In genomic region chr4:121693450-121693849, GRCh38 we compare ENCODE assay signal across 17 cellular contexts. TPM values are rescaled to one million over a fixed set of nuclear protein-coding genes. Genes with fewer than 3 reads are reported as not detected.
DNase-seq lines count a peak whose midpoint lies in the region; ATAC-seq, FAIRE-seq and TF ChIP-seq lines count a peak whose summit lies in the region.
"Had no signal": no experiment of that assay in that cellular context is flagged by ENCODE, and none has a peak within 500 bp of the region (broad histone marks: within the 10 kb centered on the region; RNA-seq: fewer than 3 reads in every experiment).

No MANE protein-coding gene starts in this region.

- H3K4me3 ChIP-seq in HepG2 (replicated peaks in 1 of 3; ENCODE audit: insufficient read depth in 1 of 3, low read depth in 2 of 3, low read length in 3 of 3): peak overlapping the region in 2 of 3 experiments; percentile 5 to 12; a peak in 2 of 6 replicates
- H3K4me3 ChIP-seq in right lobe of liver: no peak overlapping the region
- peak overlapping the region; percentile 33 for H3K4me3 ChIP-seq in coronary artery
- H3K4me3 ChIP-seq in muscle layer of duodenum (ENCODE audit: low read depth in 1 of 2, low read length in 2 of 2): peak overlapping the region; percentile 41 to 48

- H3K79me2 ChIP-seq in HepG2 (ENCODE audit: insufficient read depth, low read length): peaks cover 77% of the 10 kb centered on the region
- H3K79me2 ChIP-seq: parathyroid adenoma had no signal

- no TSS peak for BruUV-seq in HepG2 (replicated peaks; lab: Mats Ljungman, UMichigan)

- TF ChIP-seq CTCF in HepG2 (CRISPR knock-in tag; IDR thresholded peaks at IDR 0.05) (no peak), right lobe of liver (IDR thresholded peaks at IDR 0.05) (no peak), coronary artery (IDR thresholded peaks at IDR 0.05) (no peak)

- no peak for TF ChIP-seq POLR2A in HepG2 (IDR thresholded peaks at IDR 0.05; ENCODE audit: insufficient read depth in 1 of 2, low read depth in 2 of 2, low read length in 2 of 2)
- no peak for TF ChIP-seq POLR2A in right lobe of liver (IDR thresholded peaks at IDR 0.05)

- intact Hi-C loops in HepG2 (cut with micrococcal nuclease; ENCODE audit: unreplicated experiment) (no loop called here), right lobe of liver (cut with DNase I) (no loop called here)

- H3K4me1 ChIP-seq in HepG2 (ENCODE audit: insufficient read depth, low read length): peaks cover 77% of the 10 kb centered on the region
- peaks cover 0 to 56% (median 6%) of the 10 kb centered on the region in 4 donors for H3K4me1 ChIP-seq in right lobe of liver
- peaks cover 34 to 53% of the 10 kb centered on the region in 2 donors for H3K4me1 ChIP-seq in muscle layer of duodenum (ENCODE audit: control insufficient read depth in 1 of 2, insufficient read depth in 2 of 2, low read length in 2 of 2)

- peak overlapping the region; percentile 55 for H3K4me2 ChIP-seq in HepG2 (ENCODE audit: low read depth, low read length)
- H3K4me2 ChIP-seq: KMS-11 had no signal

- no peak for FAIRE-seq in HepG2 (lab: Jason Lieb, UNC)

- H3K27ac ChIP-seq in HepG2 (ENCODE audit: extremely low read length, insufficient read depth, low read length): no peak overlapping the region
- H3K27ac ChIP-seq in right lobe of liver: no peak overlapping the region
- no peak overlapping the region for H3K27ac ChIP-seq in coronary artery
- H3K27ac ChIP-seq in muscle layer of duodenum (ENCODE audit: low read length): peak overlapping the region; percentile 45
- H3K27ac ChIP-seq: dorsolateral prefrontal cortex, KMS-11, parathyroid adenoma had no signal

- no peak for ATAC-seq in HepG2
- ATAC-seq in right lobe of liver: no peak
- no peak for ATAC-seq in GM21619 (IDR thresholded peaks at IDR 0.05; ENCODE audit: unreplicated experiment)
- ATAC-seq in HG03439 (IDR thresholded peaks at IDR 0.05; ENCODE audit: unreplicated experiment): no peak
- ATAC-seq: gastroesophageal sphincter had no signal

- 75% methylated on average over 2 of the region's 2 CpGs for WGBS in HepG2 (ENCODE audit: low lambda C conversion rate)
- WGBS in right lobe of liver (ENCODE audit: insufficient coverage, low coverage, low lambda C conversion rate, missing lambda C conversion rate): 75% methylated on average over 2 of the region's 2 CpGs

- TF ChIP-seq EP300 in HepG2 (IDR thresholded peaks at IDR 0.05; ENCODE audit: low read depth in 2 of 2, low read length in 2 of 2): no peak
- no peak for TF ChIP-seq EP300 in HepG2 (CRISPR knock-in tag; IDR thresholded peaks at IDR 0.05; ENCODE audit: borderline replicate concordance)

- CTCF ChIA-PET in HepG2 (lab: Yijun Ruan, JAX; ENCODE audit: low intra/inter-chr PET ratio, low total read pairs): no interaction called here

- H4K20me1 ChIP-seq in HepG2 (ENCODE audit: insufficient read depth, low read length): peaks cover 34% of the 10 kb centered on the region

- in situ Hi-C loops in HepG2 (cut with HindIII; ENCODE audit: extremely low pct_ligation_motif_present, low pct_unique_long_range_greater_than_20kb): no loop called here

- H3K36me3 ChIP-seq in HepG2 (replicated peaks in 1 of 2; ENCODE audit: control insufficient read depth in 1 of 2, insufficient read depth in 2 of 2, low read length in 2 of 2) (peaks cover 7 to 12% of the 10 kb centered on the region in 2 experiments), right lobe of liver (no peaks in the 10 kb centered on the region), muscle layer of duodenum (ENCODE audit: control insufficient read depth in 1 of 2, insufficient read depth in 2 of 2, low read length in 2 of 2) (peaks cover 10 to 27% of the 10 kb centered on the region in 2 donors)
- H3K36me3 ChIP-seq: gastroesophageal sphincter had no signal

- TF ChIP-seq RAD21 in HepG2 (CRISPR knock-in tag; IDR thresholded peaks at IDR 0.05): no peak

- H3K9ac ChIP-seq in HepG2 (ENCODE audit: insufficient read depth, low read depth, low read length): 0 out of 2 replicates have a peak overlapping the region, but pooled peaks have one; percentile 10
- H3K9ac ChIP-seq: KMS-11, parathyroid adenoma had no signal

- DNase-seq in HepG2 (ENCODE audit: low spot score) (no peak), right lobe of liver (no peak), coronary artery (ENCODE audit: low spot score) (no peak), NCI-H1436 treated with DMSO at 0.1 percent for 48 hours (lab: John Stamatoyannopoulos, UW) (no peak), NCI-H446 treated with DMSO at 0.1 percent for 48 hours (lab: John Stamatoyannopoulos, UW) (no peak)
- DNase-seq: activated CD4-positive, alpha-beta T cell treated with anti-CD3 and anti-CD28 coated beads, Interleukin-2, amount 50 U/mL, for 48 hours; amniotic stem cell; dorsolateral prefrontal cortex; midbrain; NCI-H1417 treated with DMSO at 0.1 percent for 48 hours; NCI-H226 had no signal

- peaks cover 0 to 6% of the 10 kb centered on the region in 2 experiments; a peak in 3 of 5 replicates for H3K27me3 ChIP-seq in HepG2 (ENCODE audit: control insufficient read depth in 1 of 2, insufficient read depth in 2 of 2, low read length in 2 of 2)
- H3K27me3 ChIP-seq in right lobe of liver: no peaks in the 10 kb centered on the region
- no peaks in the 10 kb centered on the region for H3K27me3 ChIP-seq in muscle layer of duodenum (ENCODE audit: low read depth, low read length)
- H3K27me3 ChIP-seq: dorsolateral prefrontal cortex, gastroesophageal sphincter had no signal

- no peaks in the 10 kb centered on the region for H3K9me3 ChIP-seq in HepG2 (ENCODE audit: low read length)
- no peaks in the 10 kb centered on the region for H3K9me3 ChIP-seq in right lobe of liver
- no peaks in the 10 kb centered on the region for H3K9me3 ChIP-seq in muscle layer of duodenum (ENCODE audit: control insufficient read depth in 1 of 2, low read length in 2 of 2)
- H3K9me3 ChIP-seq: gastroesophageal sphincter had no signal

- POLR2A ChIA-PET in HepG2 (lab: Yijun Ruan, JAX): interaction anchor here (0.7 kb wide), 1 partner anchor 18 kb away, joined by 3 read pairs; no protein-coding TSS in a partner anchor

- H2AFZ ChIP-seq in HepG2 (ENCODE audit: low read length): no peak overlapping the region
- H2AFZ ChIP-seq: parathyroid adenoma had no signal

TF ChIP-seq in HepG2, 621 proteins besides CTCF, POLR2A, EP300 and RAD21:
- TF ChIP-seq ZNF20 (CRISPR knock-in tag; IDR thresholded peaks at IDR 0.05) (no peak), ZFP36 (IDR thresholded peaks at IDR 0.05; ENCODE audit: borderline replicate concordance, low read depth, low read length, partially characterized antibody) (no peak), PAX8 (CRISPR knock-in tag; IDR thresholded peaks at IDR 0.05; ENCODE audit: borderline replicate concordance) (no peak), HCFC1 (IDR thresholded peaks at IDR 0.05; ENCODE audit: low read depth, low read length) (no peak)

RNA-seq across cellular contexts. Expression of gene ANXA5, which starts 3.3 kb away (rescaled TPM):
- 342 and 477 TPM in 2 replicates for total RNA-seq in HepG2 (2016; rRNA removed; fragmentation: Illumina TruSeq; extraction: Trizol)
- 45.6 and 47.1 TPM in 2 replicates for total RNA-seq in HepG2 (2016; cell fraction: cytosol; rRNA removed; fragmentation: Illumina TruSeq; extraction: Trizol; ENCODE audit: low read depth)
- total RNA-seq in HepG2 (2016; cell fraction: insoluble cytoplasmic fraction; rRNA removed; fragmentation: Illumina TruSeq; extraction: Trizol): 351 and 486 TPM in 2 replicates
- 81.7 and 82.9 TPM in 2 replicates for total RNA-seq in HepG2 (2016; cell fraction: membrane; rRNA removed; fragmentation: Illumina TruSeq; extraction: Trizol)
- total RNA-seq in HepG2 (2016; cell fraction: nucleus; rRNA removed; fragmentation: Illumina TruSeq; extraction: Trizol): 182 and 183 TPM in 2 replicates
- 175 and 209 TPM in 2 replicates for polyA plus RNA-seq in HepG2 (2011; rRNA removed)
- polyA plus RNA-seq in HepG2 (2011; cell fraction: cytosol; rRNA removed): 161 and 205 TPM in 2 replicates
- polyA plus RNA-seq in HepG2 (2011; cell fraction: nucleus; rRNA removed): 114 and 117 TPM in 2 replicates
- 231 and 245 TPM in 2 replicates for polyA plus RNA-seq in HepG2 (2012)
- polyA plus RNA-seq in HepG2 (2016; cell fraction: cytosol; fragmentation: Illumina TruSeq; extraction: Trizol; ENCODE audit: low read depth): 37.2 and 41.9 TPM in 2 replicates
- 523 and 561 TPM in 2 replicates for polyA plus RNA-seq in HepG2 (2016; cell fraction: insoluble cytoplasmic fraction; fragmentation: Illumina TruSeq; extraction: Trizol; ENCODE audit: low read depth)
- polyA plus RNA-seq in HepG2 (2016; cell fraction: membrane; fragmentation: Illumina TruSeq; extraction: Trizol; ENCODE audit: low read depth): 66.0 and 66.3 TPM in 2 replicates
- 239 and 250 TPM in 2 replicates for polyA plus RNA-seq in HepG2 (2016; cell fraction: nucleus; fragmentation: Illumina TruSeq; extraction: Trizol; ENCODE audit: insufficient read depth, low read depth)
- 105 and 156 TPM in 2 replicates for polyA minus RNA-seq in HepG2 (2011; rRNA and poly(A)+ RNA removed; ENCODE audit: low replicate concordance)
- 270 and 336 TPM in 2 replicates for polyA minus RNA-seq in HepG2 (2011; cell fraction: cytosol; rRNA and poly(A)+ RNA removed)
- 156 and 160 TPM in 2 replicates for polyA minus RNA-seq in HepG2 (2011; cell fraction: nucleus; rRNA and poly(A)+ RNA removed)
- total RNA-seq in right lobe of liver: 100 to 1,000 TPM in 3 of 6 experiments, 10 to 100 TPM in 3; 52.2 to 216 (median 97.8) TPM

Comparison
In these comparisons a context has a peak if more than half of its experiments do, and no peak if none do; other contexts are left out.
1. H3K4me3 ChIP-seq: peak in HepG2 (2 of 3), coronary artery (single experiment) and muscle layer of duodenum (2 of 2); none in right lobe of liver (0 of 3).